ENCODE assay signal across 10 cellular contexts in genomic region chr17:3794890-3795757, GRCh38. TPM values are rescaled to one million over a fixed set of nuclear protein-coding genes. Genes with fewer than 3 reads are reported as not detected.
DNase-seq lines count a peak whose midpoint lies in the region; ATAC-seq, FAIRE-seq and TF ChIP-seq lines count a peak whose summit lies in the region.
"Had no signal": no experiment of that assay in that cellular context is flagged by ENCODE, and none has a peak within 500 bp of the region (broad histone marks: within the 10 kb centered on the region; RNA-seq: fewer than 3 reads in every experiment).

No MANE protein-coding gene starts in this region.

- H3K4me3 Mint-ChIP-seq in CD4-positive, alpha-beta T cell, result no peak overlapping the region
- peak overlapping the region; percentile 6 for H3K4me3 Mint-ChIP-seq in activated naive CD8-positive, alpha-beta T cell treated with anti-CD3 and anti-CD28 coated beads for 36 hours
- peak overlapping the region; percentile 78 for H3K4me3 Mint-ChIP-seq in natural killer cell treated with Interleukin-12 subunit alpha and Interleukin-12 subunit beta and Interleukin-15 and Interleukin-18, amount 100 ng/mL, for 72 hours
- no peak overlapping the region for H3K4me3 Mint-ChIP-seq in progenitor cell of endocrine pancreas (ENCODE audit: low read depth)

- no peak for TF ChIP-seq CTCF in CD4-positive, alpha-beta T cell (IDR thresholded peaks at IDR 0.05)
- TF ChIP-seq CTCF in progenitor cell of endocrine pancreas (IDR thresholded peaks at IDR 0.05; ENCODE audit: unreplicated experiment), result no peak

- no peaks in the 10 kb centered on the region for H3K9me3 ChIP-seq in CD4-positive, alpha-beta T cell (ENCODE audit: control insufficient read depth, low read length)

- H3K27ac Mint-ChIP-seq in CD4-positive, alpha-beta T cell, result peak overlapping the region; percentile 67
- peak overlapping the region; percentile 67 for H3K27ac Mint-ChIP-seq in activated naive CD8-positive, alpha-beta T cell treated with anti-CD3 and anti-CD28 coated beads for 36 hours
- peak overlapping the region; percentile 68 to 74 for H3K27ac Mint-ChIP-seq in natural killer cell treated with Interleukin-12 subunit alpha and Interleukin-12 subunit beta and Interleukin-15 and Interleukin-18, amount 100 ng/mL, for 72 hours
- no peak overlapping the region for H3K27ac Mint-ChIP-seq in progenitor cell of endocrine pancreas

- no peaks in the 10 kb centered on the region for H3K9me3 Mint-ChIP-seq in CD4-positive, alpha-beta T cell
- no peaks in the 10 kb centered on the region for H3K9me3 Mint-ChIP-seq in activated naive CD8-positive, alpha-beta T cell treated with anti-CD3 and anti-CD28 coated beads for 36 hours
- no peaks in the 10 kb centered on the region for H3K9me3 Mint-ChIP-seq in natural killer cell treated with Interleukin-12 subunit alpha and Interleukin-12 subunit beta and Interleukin-15 and Interleukin-18, amount 100 ng/mL, for 72 hours
- H3K9me3 Mint-ChIP-seq in progenitor cell of endocrine pancreas (ENCODE audit: low read depth), result no peaks in the 10 kb centered on the region

- DNase-seq in CD4-positive, alpha-beta T cell, result peak in 6 of 10 experiments; percentile 7 to 45 (median 20)
- DNase-seq in RCC 7860 (ENCODE audit: low spot score) (peak; percentile 97), 8988T (no peak), progenitor cell of endocrine pancreas (ENCODE audit: low spot score, unreplicated experiment) (no peak), NCI-H1417 (lab: John Stamatoyannopoulos, UW) (no peak), LoVo (ENCODE audit: low spot score) (no peak)
- DNase-seq in activated naive CD8-positive, alpha-beta T cell treated with anti-CD3 and anti-CD28 coated beads for 36 hours, result peak; percentile 70
- DNase-seq in natural killer cell treated with Interleukin-12 subunit alpha and Interleukin-12 subunit beta and Interleukin-15 and Interleukin-18, amount 100 ng/mL, for 72 hours (ENCODE audit: low spot score), result peak; percentile 80
- DNase-seq: NCI-H1694 treated with DMSO at 0.1 percent for 48 hours had no signal

- H3K27me3 Mint-ChIP-seq in CD4-positive, alpha-beta T cell, result no peaks in the 10 kb centered on the region
- peaks cover 7% of the 10 kb centered on the region for H3K27me3 Mint-ChIP-seq in activated naive CD8-positive, alpha-beta T cell treated with anti-CD3 and anti-CD28 coated beads for 36 hours
- H3K27me3 Mint-ChIP-seq in natural killer cell treated with Interleukin-12 subunit alpha and Interleukin-12 subunit beta and Interleukin-15 and Interleukin-18, amount 100 ng/mL, for 72 hours, result peaks cover 0 to 2% of the 10 kb centered on the region in 2 donors
- no peaks in the 10 kb centered on the region for H3K27me3 Mint-ChIP-seq in progenitor cell of endocrine pancreas

- no peak overlapping the region for H3K27ac ChIP-seq in CD4-positive, alpha-beta T cell (ENCODE audit: low read depth, low read length)

- no peaks in the 10 kb centered on the region for H3K27me3 ChIP-seq in CD4-positive, alpha-beta T cell (ENCODE audit: control insufficient read depth, insufficient read depth, low read length)

- peaks cover 20% of the 10 kb centered on the region for H3K4me1 Mint-ChIP-seq in CD4-positive, alpha-beta T cell (ENCODE audit: low read depth)
- peaks cover 41% of the 10 kb centered on the region for H3K4me1 Mint-ChIP-seq in activated naive CD8-positive, alpha-beta T cell treated with anti-CD3 and anti-CD28 coated beads for 36 hours
- H3K4me1 Mint-ChIP-seq in natural killer cell treated with Interleukin-12 subunit alpha and Interleukin-12 subunit beta and Interleukin-15 and Interleukin-18, amount 100 ng/mL, for 72 hours (ENCODE audit: low read depth in 2 of 2), result peaks cover 57 to 67% of the 10 kb centered on the region in 2 donors
- H3K4me1 Mint-ChIP-seq in progenitor cell of endocrine pancreas (ENCODE audit: low read depth), result peaks cover 7% of the 10 kb centered on the region

- peak; percentile 27 for ATAC-seq in CD4-positive, alpha-beta T cell (ENCODE audit: poor library complexity)
- ATAC-seq in natural killer cell treated with Interleukin-12 subunit alpha and Interleukin-12 subunit beta and Interleukin-15 and Interleukin-18, amount 100 ng/mL, for 72 hours, result peak; percentile 82

- POLR2A ChIA-PET in CD4-positive, alpha-beta T cell (lab: Charles Lee), result interaction anchor here (1.0 kb wide), 1 partner anchor 43 kb away, joined by 5 read pairs; no protein-coding TSS in a partner anchor

- no peaks in the 10 kb centered on the region for H3K36me3 Mint-ChIP-seq in CD4-positive, alpha-beta T cell (ENCODE audit: low read depth)
- H3K36me3 Mint-ChIP-seq in activated naive CD8-positive, alpha-beta T cell treated with anti-CD3 and anti-CD28 coated beads for 36 hours, result no peaks in the 10 kb centered on the region
- H3K36me3 Mint-ChIP-seq in natural killer cell treated with Interleukin-12 subunit alpha and Interleukin-12 subunit beta and Interleukin-15 and Interleukin-18, amount 100 ng/mL, for 72 hours, result no peaks in the 10 kb centered on the region
- H3K36me3 Mint-ChIP-seq in progenitor cell of endocrine pancreas (ENCODE audit: insufficient read depth), result no peaks in the 10 kb centered on the region

- CTCF ChIA-PET in CD4-positive, alpha-beta T cell (lab: Charles Lee), result no interaction called here

- FAIRE-seq in RCC 7860 (lab: Jason Lieb, UNC), result peak; percentile 90
- FAIRE-seq: keratinocyte had no signal

- intact Hi-C loops in CD4-positive, alpha-beta T cell (cut with DNase I, micrococcal nuclease), result no loop called here

RNA-seq across cellular contexts. Expression of gene ITGAE, which starts 5.9 kb away (rescaled TPM):
- total RNA-seq in CD4-positive, alpha-beta T cell, result 10 to 100 TPM; 15.8 to 18.3 TPM
- total RNA-seq in activated naive CD8-positive, alpha-beta T cell treated with anti-CD3 and anti-CD28 coated beads for 36 hours, result 10 to 100 TPM; 24.9 to 29.8 TPM
- total RNA-seq in natural killer cell treated with Interleukin-12 subunit alpha and Interleukin-12 subunit beta and Interleukin-15 and Interleukin-18, amount 100 ng/mL, for 72 hours, result 10 to 100 TPM; 73.9 to 97.8 TPM
- 28.0 and 29.0 TPM in 2 replicates for total RNA-seq in progenitor cell of endocrine pancreas

RNA-seq across cellular contexts. Expression of gene NCBP3, which starts 50.9 kb away (rescaled TPM):
- total RNA-seq in CD4-positive, alpha-beta T cell, result 10 to 100 TPM; 25.0 to 29.5 TPM
- 10 to 100 TPM; 39.9 to 41.1 TPM for total RNA-seq in activated naive CD8-positive, alpha-beta T cell treated with anti-CD3 and anti-CD28 coated beads for 36 hours
- 10 to 100 TPM; 52.4 to 71.9 TPM for total RNA-seq in natural killer cell treated with Interleukin-12 subunit alpha and Interleukin-12 subunit beta and Interleukin-15 and Interleukin-18, amount 100 ng/mL, for 72 hours
- 90.4 and 90.9 TPM in 2 replicates for total RNA-seq in progenitor cell of endocrine pancreas

Comparison
In these comparisons a context has a peak if more than half of its experiments do, and no peak if none do; other contexts are left out.
1. DNase-seq: peak in CD4-positive, alpha-beta T cell (6 of 10), RCC 7860 (single experiment), activated naive CD8-positive, alpha-beta T cell treated with anti-CD3 and anti-CD28 coated beads for 36 hours (single experiment) and natural killer cell treated with Interleukin-12 subunit alpha and Interleukin-12 subunit beta and Interleukin-15 and Interleukin-18, amount 100 ng/mL, for 72 hours (single experiment); none in 8988T (single experiment), progenitor cell of endocrine pancreas (single experiment), NCI-H1417 (0 of 3) and LoVo (single experiment).
2. H3K4me3 Mint-ChIP-seq: peak in activated naive CD8-positive, alpha-beta T cell treated with anti-CD3 and anti-CD28 coated beads for 36 hours (single experiment) and natural killer cell treated with Interleukin-12 subunit alpha and Interleukin-12 subunit beta and Interleukin-15 and Interleukin-18, amount 100 ng/mL, for 72 hours (single experiment); none in CD4-positive, alpha-beta T cell (single experiment) and progenitor cell of endocrine pancreas (single experiment).